In the genomic region with DNA sequence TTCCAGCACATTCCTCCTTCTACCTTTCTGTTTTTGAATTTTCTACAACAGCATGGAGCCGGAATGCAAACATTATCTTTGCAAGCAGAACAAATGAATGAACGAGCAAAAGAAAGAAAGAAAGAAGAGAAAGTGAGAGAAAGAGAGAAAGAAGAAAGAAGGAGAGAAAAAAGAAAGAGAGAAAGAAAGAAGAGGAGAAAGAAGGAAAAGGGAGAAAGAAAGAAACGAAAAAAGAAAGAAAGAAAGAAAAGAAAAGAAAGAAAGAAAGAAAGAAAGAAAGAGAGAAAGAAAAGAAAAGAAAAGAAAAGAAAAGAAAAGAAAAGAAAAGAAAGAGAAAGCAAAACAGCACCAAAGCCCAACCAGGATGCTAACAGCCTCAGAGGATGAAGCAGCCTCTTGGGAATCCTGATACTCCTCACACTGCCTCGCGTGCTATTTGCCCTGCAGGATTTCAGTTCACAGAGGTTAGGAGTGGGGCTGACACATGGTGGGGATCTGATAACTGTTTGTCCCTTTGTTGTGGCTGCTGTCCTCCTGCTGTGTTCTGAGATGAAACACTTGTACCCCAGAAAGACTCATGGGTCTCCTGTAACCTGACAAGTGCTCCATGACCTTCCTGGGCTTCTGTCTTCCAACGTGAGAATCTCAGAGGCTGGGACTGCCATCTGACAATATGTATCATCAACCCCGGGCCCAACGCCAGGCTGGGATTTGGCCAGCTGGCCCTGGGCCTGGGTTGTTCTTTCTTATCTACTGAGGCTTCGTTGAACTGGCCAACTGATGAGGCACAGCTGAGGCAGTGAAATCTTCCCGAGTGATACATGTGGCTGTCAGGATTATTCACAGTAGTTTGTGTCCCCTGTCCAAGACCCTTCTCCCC, we compare ENCODE assay signal across 11 cellular contexts.
A peak's percentile ranks its signal among the peaks of the same experiment; 100 is the strongest.
DNase-seq lines count a peak whose midpoint lies in the region; ATAC-seq lines count a peak whose summit lies in the region.
"Had no signal": no experiment of that assay in that cellular context is flagged by ENCODE, and none has a peak within 500 bp of the region (broad histone marks: within the 10 kb centered on the region; RNA-seq: fewer than 3 reads in every experiment).

No MANE protein-coding gene starts in this region.

- H3K4me3 ChIP-seq in Jurkat, Clone E6-1 (ENCODE audit: low read length): no peak overlapping the region
- H3K4me3 ChIP-seq: esophagus squamous epithelium had no signal

- DNase-seq in A172 (ENCODE audit: low spot score): peak; percentile 41
- peak; percentile 17 for DNase-seq in Jurkat, Clone E6-1 (ENCODE audit: low read depth, low spot score)
- peak; percentile 36 for DNase-seq in astrocyte of the hippocampus (ENCODE audit: low read depth, low spot score)
- DNase-seq in left lobe of liver (ENCODE audit: low spot score): peak; percentile 64
- no peak for DNase-seq in T-helper 9 cell
- DNase-seq in NCI-H510A treated with DMSO at 0.1 percent for 48 hours (lab: John Stamatoyannopoulos, UW): no peak
- DNase-seq: esophagus squamous epithelium; NCI-H1930; stimulated activated CD4-positive, alpha-beta T cell treated with anti-CD3 and anti-CD28 coated beads, Interleukin-1b, Interleukin-23, amount 100 ng/mL, for 48 hours had no signal

- peaks cover 9% of the 10 kb centered on the region for H3K9me3 Mint-ChIP-seq in activated T-helper 17 cell treated with anti-CD3 and anti-CD28 coated beads, Interleukin-2, amount 50 U/mL, for 72 hours

- H3K4me3 Mint-ChIP-seq in activated T-helper 17 cell treated with anti-CD3 and anti-CD28 coated beads, Interleukin-2, amount 50 U/mL, for 72 hours: no peak overlapping the region

- no peak overlapping the region for H3K27ac Mint-ChIP-seq in activated T-helper 17 cell treated with anti-CD3 and anti-CD28 coated beads, Interleukin-2, amount 50 U/mL, for 72 hours

- peaks cover 20% of the 10 kb centered on the region for H3K27me3 Mint-ChIP-seq in activated T-helper 17 cell treated with anti-CD3 and anti-CD28 coated beads, Interleukin-2, amount 50 U/mL, for 72 hours

- H3K36me3 Mint-ChIP-seq in activated T-helper 17 cell treated with anti-CD3 and anti-CD28 coated beads, Interleukin-2, amount 50 U/mL, for 72 hours (ENCODE audit: low read depth): no peaks in the 10 kb centered on the region

- ATAC-seq in left lobe of liver: peak; percentile 81
- ATAC-seq in activated T-helper 17 cell treated with anti-CD3 and anti-CD28 coated beads, Interleukin-2, amount 50 U/mL, for 72 hours (replicated peaks): no peak
- no peak for ATAC-seq in HG03469 (IDR thresholded peaks at IDR 0.05; ENCODE audit: unreplicated experiment)

- no peaks in the 10 kb centered on the region for H3K4me1 Mint-ChIP-seq in activated T-helper 17 cell treated with anti-CD3 and anti-CD28 coated beads, Interleukin-2, amount 50 U/mL, for 72 hours

Comparison
In these comparisons a context has a peak if more than half of its experiments do, and no peak if none do; other contexts are left out.
1. DNase-seq: peak in A172 (single experiment), Jurkat, Clone E6-1 (single experiment), astrocyte of the hippocampus (single experiment) and left lobe of liver (single experiment); none in T-helper 9 cell (single experiment) and NCI-H510A treated with DMSO at 0.1 percent for 48 hours (single experiment).